28 cellular contexts compared by ENCODE assay signal in the genomic region with DNA sequence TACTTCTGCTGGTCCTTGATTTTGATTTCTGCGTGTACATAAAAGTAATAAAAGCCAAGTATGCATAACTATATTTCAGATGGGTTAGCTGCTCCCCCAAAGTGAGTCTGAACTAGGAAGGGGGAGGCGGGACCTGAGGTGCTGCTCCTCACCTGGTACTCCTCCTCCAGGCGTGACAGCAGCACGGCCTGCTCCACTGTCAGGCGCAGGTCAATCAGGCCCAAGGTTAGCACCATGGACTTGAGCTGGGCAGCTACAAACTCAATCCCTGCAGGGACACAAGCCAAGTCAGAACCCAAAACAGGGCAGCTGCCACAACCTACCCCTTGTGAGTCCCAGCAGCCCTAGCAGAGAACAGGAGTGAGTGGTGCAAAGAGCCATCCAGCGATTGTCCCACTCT.
"Had no signal": no experiment of that assay in that cellular context is flagged by ENCODE, and none has a peak within 500 bp of the region (broad histone marks: within the 10 kb centered on the region; RNA-seq: fewer than 3 reads in every experiment).

No MANE protein-coding gene starts in this region.

- H3K4me1 ChIP-seq: colonic mucosa, neural progenitor cell had no signal

- DNase-seq: colonic mucosa; effector CD8-positive, alpha-beta T cell; foreskin fibroblast; heart right ventricle; hypothalamus; immature natural killer cell; islet precursor cell; kidney glomerular epithelial cell; left ventricle myocardium superior; midbrain; naive thymus-derived CD4-positive, alpha-beta T cell; nucleus accumbens; ovary; right lobe of liver; small intestine; stimulated activated CD4-positive, alpha-beta T cell treated with anti-CD3 and anti-CD28 coated beads, Interleukin-12 subunit alpha, Interleukin-12 subunit beta, amount 100 ng/mL, for 4 hours; stimulated activated CD4-positive, alpha-beta T cell treated with anti-CD3 and anti-CD28 coated beads, Interleukin-1b, Interleukin-23, amount 100 ng/mL, for 48 hours; stimulated activated CD4-positive, alpha-beta T cell treated with anti-CD3 and anti-CD28 coated beads, Interleukin-4, amount 100 ng/mL, for 1 hour; stimulated activated CD8-positive, alpha-beta memory T cell treated with anti-CD3 and anti-CD28 coated beads, Interleukin-4, amount 100 ng/mL, for 48 hours; stimulated activated naive CD4-positive, alpha-beta T cell; stimulated activated naive CD8-positive, alpha-beta T cell treated with anti-CD3 and anti-CD28 coated beads, Interleukin-15, amount 100 ng/mL, for 72 hours; trophoblast cell had no signal

- ATAC-seq: esophagus mucosa; gastroesophageal sphincter; heart right ventricle; left ventricle myocardium superior; naive thymus-derived CD4-positive, alpha-beta T cell; right lobe of liver; stimulated activated naive CD8-positive, alpha-beta T cell treated with anti-CD3 and anti-CD28 coated beads, Interleukin-15, amount 100 ng/mL, for 72 hours had no signal

- H3K27ac ChIP-seq: colonic mucosa, epithelial cell of prostate, gastroesophageal sphincter, neural progenitor cell, ovary, right lobe of liver, suprapubic skin had no signal

- H3K4me2 ChIP-seq: neural progenitor cell had no signal

- H3K4me3 ChIP-seq: colonic mucosa, gastroesophageal sphincter, heart right ventricle, lung, neural progenitor cell, ovary, right lobe of liver, suprapubic skin had no signal

- H3K9me3 ChIP-seq: colonic mucosa, gastroesophageal sphincter, heart right ventricle, ovary, right lobe of liver, suprapubic skin had no signal

- H3K36me3 ChIP-seq: colonic mucosa, neural progenitor cell, ovary, right lobe of liver had no signal

- H3K27me3 ChIP-seq: colonic mucosa, gastroesophageal sphincter, heart right ventricle, neural progenitor cell, ovary, right lobe of liver, suprapubic skin had no signal

- H2AFZ ChIP-seq: neural progenitor cell had no signal
